Comparison of ENCODE assay signal across 8 cellular contexts in genomic region chr1:188420177-188420576, GRCh38.
"Had no signal": no experiment of that assay in that cellular context is flagged by ENCODE, and none has a peak within 500 bp of the region (broad histone marks: within the 10 kb centered on the region; RNA-seq: fewer than 3 reads in every experiment).

No MANE protein-coding gene starts in this region.

- H3K9ac ChIP-seq: GM23248 had no signal

- H3K4me1 Mint-ChIP-seq: IgD-negative memory B cell had no signal

- H3K4me3 Mint-ChIP-seq: IgD-negative memory B cell had no signal

- H3K36me3 Mint-ChIP-seq: IgD-negative memory B cell had no signal

- H2AFZ ChIP-seq: GM23248 had no signal

- H3K27me3 Mint-ChIP-seq: IgD-negative memory B cell had no signal

- H3K27ac Mint-ChIP-seq: IgD-negative memory B cell had no signal

- H3K27ac ChIP-seq: GM23248 had no signal

- H3K36me3 ChIP-seq: HAP-1 had no signal

- FAIRE-seq: HTR-8/SVneo had no signal

- H3K9me3 ChIP-seq: HAP-1 had no signal

- H3K4me1 ChIP-seq: HAP-1 had no signal

- H3K4me3 ChIP-seq: GM23248, HAP-1 had no signal

- H3K9me3 Mint-ChIP-seq: IgD-negative memory B cell had no signal

- ATAC-seq: HCT116 had no signal

- DNase-seq: GM23248, GOT3, H7, KG1 had no signal
